In the genomic region with DNA sequence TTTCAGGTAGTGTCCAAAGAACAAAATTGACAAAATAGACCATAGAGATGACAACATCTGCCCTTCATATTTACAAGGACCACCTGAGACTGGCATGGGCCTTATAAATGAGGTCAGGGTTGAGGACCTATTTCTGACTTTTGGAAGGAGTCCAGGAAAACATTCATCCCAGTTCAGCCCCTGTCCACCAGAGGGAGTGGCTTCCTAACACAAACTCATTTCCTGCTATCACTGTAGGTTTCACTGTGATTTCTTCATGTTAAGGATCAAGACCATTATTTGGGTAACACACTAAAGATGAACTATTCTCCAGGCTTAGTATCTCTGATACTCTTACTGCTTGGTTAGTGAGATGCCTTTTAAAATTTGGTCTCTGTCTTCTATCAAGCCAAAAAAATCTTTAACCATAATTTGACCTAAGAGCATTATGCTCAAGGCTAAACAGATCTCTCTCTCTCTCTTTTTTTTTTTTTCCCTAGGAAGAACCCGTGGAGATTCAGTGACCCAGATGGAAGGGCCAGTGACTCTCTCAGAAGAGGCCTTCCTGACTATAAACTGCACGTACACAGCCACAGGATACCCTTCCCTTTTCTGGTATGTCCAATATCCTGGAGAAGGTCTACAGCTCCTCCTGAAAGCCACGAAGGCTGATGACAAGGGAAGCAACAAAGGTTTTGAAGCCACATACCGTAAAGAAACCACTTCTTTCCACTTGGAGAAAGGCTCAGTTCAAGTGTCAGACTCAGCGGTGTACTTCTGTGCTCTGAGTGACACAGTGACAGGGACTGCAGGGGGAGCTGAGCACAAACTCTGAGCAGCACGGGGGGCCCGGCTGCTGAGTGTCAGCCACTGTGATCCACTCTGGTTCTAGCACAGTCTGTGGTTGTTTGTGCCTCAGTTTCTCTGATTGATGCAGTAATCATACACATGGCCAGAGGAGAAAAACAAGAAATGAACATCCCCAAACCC, we compare ENCODE assay signal across 8 cellular contexts.
DNase-seq lines count a peak whose midpoint lies in the region; ATAC-seq, FAIRE-seq and TF ChIP-seq lines count a peak whose summit lies in the region.

No MANE protein-coding gene starts in this region.

- CTCF ChIA-PET in activated CD4-positive, alpha-beta memory T cell treated with anti-CD3 and anti-CD28 coated beads for 36 hours (lab: Charles Lee) = interaction anchor here (1.3 to 1.4 kb wide), 2 partner anchors 22 to 629 kb away, joined by 5 read pairs; no protein-coding TSS in a partner anchor

- 20 to 56% methylated on average over 2 to 7 of the region's 7 CpGs for whole genome bisulfite sequencing in transverse colon (ENCODE audit: low coverage in 1 of 2), 2 donors

- peak overlapping the region; percentile 60 for H3K4me3 Mint-ChIP-seq in activated CD4-positive, alpha-beta memory T cell treated with anti-CD3 and anti-CD28 coated beads for 36 hours

- DNase-seq in D721Med (ENCODE audit: insufficient read length, low spot score) = no peak
- DNase-seq in Jurkat, Clone E6-1 (ENCODE audit: low read depth, low spot score) = peak; percentile 64
- peak; percentile 51 for DNase-seq in activated CD4-positive, alpha-beta memory T cell treated with anti-CD3 and anti-CD28 coated beads for 36 hours
- peak; percentile 3 for DNase-seq in foreskin melanocyte
- DNase-seq in transverse colon = no peak
- no peak for DNase-seq in ascending aorta (ENCODE audit: low spot score in 2 of 2)

- H3K9me3 ChIP-seq in transverse colon = no peaks in the 10 kb centered on the region
- no peaks in the 10 kb centered on the region for H3K9me3 ChIP-seq in ascending aorta

- no peaks in the 10 kb centered on the region for H3K27me3 ChIP-seq in transverse colon
- H3K27me3 ChIP-seq in ascending aorta = no peaks in the 10 kb centered on the region

- peak overlapping the region; percentile 22 for H3K4me3 ChIP-seq in Jurkat, Clone E6-1 (ENCODE audit: low read length)
- H3K4me3 ChIP-seq in transverse colon (no peak overlapping the region), ascending aorta (no peak overlapping the region)

- no peaks in the 10 kb centered on the region for H3K9me3 Mint-ChIP-seq in activated CD4-positive, alpha-beta memory T cell treated with anti-CD3 and anti-CD28 coated beads for 36 hours

- H3K4me1 ChIP-seq in transverse colon (no peaks in the 10 kb centered on the region), ascending aorta (no peaks in the 10 kb centered on the region)

- H3K27me3 Mint-ChIP-seq in activated CD4-positive, alpha-beta memory T cell treated with anti-CD3 and anti-CD28 coated beads for 36 hours = peaks cover 5% of the 10 kb centered on the region

- TF ChIP-seq POLR2A in transverse colon (IDR thresholded peaks at IDR 0.05) = no peak

- no peaks in the 10 kb centered on the region for H3K36me3 Mint-ChIP-seq in activated CD4-positive, alpha-beta memory T cell treated with anti-CD3 and anti-CD28 coated beads for 36 hours

- no peak for TF ChIP-seq EP300 in transverse colon (IDR thresholded peaks at IDR 0.05; ENCODE audit: low read depth)

- no peak overlapping the region for H3K27ac ChIP-seq in transverse colon
- H3K27ac ChIP-seq in ascending aorta = no peak overlapping the region

- FAIRE-seq in D721Med (lab: Jason Lieb, UNC) = no peak

- H3K4me1 Mint-ChIP-seq in activated CD4-positive, alpha-beta memory T cell treated with anti-CD3 and anti-CD28 coated beads for 36 hours (ENCODE audit: low read depth) = peaks cover 17% of the 10 kb centered on the region

- peak overlapping the region; percentile 75 for H3K27ac Mint-ChIP-seq in activated CD4-positive, alpha-beta memory T cell treated with anti-CD3 and anti-CD28 coated beads for 36 hours

- peak; percentile 25 for TF ChIP-seq CTCF in D721Med (IDR thresholded peaks at IDR 0.05; ENCODE audit: insufficient read depth, missing control alignments)
- peak in 4 of 5 experiments; percentile 19 to 46 (median 30) for TF ChIP-seq CTCF in transverse colon (IDR thresholded peaks at IDR 0.05)
- TF ChIP-seq CTCF in ascending aorta (IDR thresholded peaks at IDR 0.05) = no peak

- ATAC-seq in HG02840 (IDR thresholded peaks at IDR 0.05; ENCODE audit: low FRiP score, unreplicated experiment) (no peak), GM21526 (IDR thresholded peaks at IDR 0.05; ENCODE audit: low FRiP score, unreplicated experiment) (no peak)

- H3K36me3 ChIP-seq in transverse colon (no peaks in the 10 kb centered on the region), ascending aorta (no peaks in the 10 kb centered on the region)

- intact Hi-C loops in activated CD4-positive, alpha-beta memory T cell treated with anti-CD3 and anti-CD28 coated beads for 36 hours (cut with micrococcal nuclease) = loop anchor here (2.0 kb wide), 2 partner anchors 16 to 24 kb away; no protein-coding TSS in a partner anchor
- intact Hi-C loops in transverse colon (cut with DNase I; ENCODE audit: low total_unique reads) = no loop called here
- intact Hi-C loops in ascending aorta (cut with DNase I) = no loop called here

- in situ Hi-C loops in transverse colon (cut with MboI; ENCODE audit: low pct_ligation_motif_present in 1 of 4, low pct_unique_long_range_greater_than_20kb in 1 of 4, low sequenced_read_pairs in 3 of 4) = no loop called here

- POLR2A ChIA-PET in activated CD4-positive, alpha-beta memory T cell treated with anti-CD3 and anti-CD28 coated beads for 36 hours (lab: Charles Lee) = no interaction called here

Comparison
In these comparisons a context has a peak if more than half of its experiments do, and no peak if none do; other contexts are left out.
1. DNase-seq: peak in Jurkat, Clone E6-1 (single experiment), activated CD4-positive, alpha-beta memory T cell treated with anti-CD3 and anti-CD28 coated beads for 36 hours (single experiment) and foreskin melanocyte (single experiment); none in D721Med (single experiment), transverse colon (single experiment) and ascending aorta (0 of 2).
2. CTCF ChIP-seq: peak in D721Med (single experiment) and transverse colon (4 of 5); none in ascending aorta (0 of 3).